ENCODE assay signal across 22 cellular contexts in the genomic region with DNA sequence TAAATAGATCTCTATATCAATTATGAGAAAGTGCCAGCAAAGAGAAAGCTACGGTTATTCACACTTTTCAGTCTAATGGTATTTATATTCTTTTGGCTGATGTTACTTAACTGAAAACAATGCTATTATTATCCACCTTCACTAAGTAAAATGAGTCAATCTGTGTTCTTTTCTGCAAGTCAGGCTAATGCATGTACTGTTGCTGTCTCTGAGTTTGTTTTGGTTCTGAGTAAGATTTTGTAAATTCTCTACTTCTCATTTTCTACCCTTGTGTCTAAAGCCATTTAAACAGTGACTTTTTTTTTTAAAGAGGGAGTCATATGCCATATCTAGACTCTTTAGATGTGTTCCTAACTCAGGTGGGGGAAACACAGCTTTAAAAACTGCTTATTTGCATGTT.
"Had no signal": no experiment of that assay in that cellular context is flagged by ENCODE, and none has a peak within 500 bp of the region (broad histone marks: within the 10 kb centered on the region; RNA-seq: fewer than 3 reads in every experiment).

No MANE protein-coding gene starts in this region.

- H3K27ac ChIP-seq: epithelial cell of prostate, esophagus muscularis mucosa, gastrocnemius medialis, neutrophil, spleen, testis, tibial nerve, upper lobe of right lung, vagina had no signal

- H3K36me3 ChIP-seq: esophagus muscularis mucosa, gastrocnemius medialis, heart right ventricle, neutrophil, spleen, tibial nerve, upper lobe of right lung, vagina had no signal

- ATAC-seq: effector memory CD8-positive, alpha-beta T cell; gastrocnemius medialis; heart right ventricle; naive thymus-derived CD4-positive, alpha-beta T cell; sciatic nerve; stimulated activated naive B cell treated with anti-CD40 and anti-IgM and Interleukin-4, amounts not matched to agents 10 μg/mL and 1 μg/mL and 100 μg/mL, for 72 hours; stimulated activated naive CD8-positive, alpha-beta T cell treated with anti-CD3 and anti-CD28 coated beads, Interleukin-15, amount 100 ng/mL, for 72 hours; upper lobe of right lung had no signal

- H3K4me3 ChIP-seq: esophagus muscularis mucosa, gastrocnemius medialis, heart right ventricle, spleen, testis, tibial nerve, upper lobe of right lung, vagina had no signal

- H3K27me3 ChIP-seq: testis, vagina had no signal

- DNase-seq: effector memory CD8-positive, alpha-beta T cell; gastrocnemius medialis; heart right ventricle; hypothalamus; kidney glomerular epithelial cell; mesendoderm; naive thymus-derived CD4-positive, alpha-beta T cell; posterior cingulate gyrus; spleen; stimulated activated CD4-positive, alpha-beta T cell treated with anti-CD3 and anti-CD28 coated beads, Interleukin-15, amount 100 ng/mL, for 24 hours; stimulated activated CD4-positive, alpha-beta T cell treated with anti-CD3 and anti-CD28 coated beads, Interleukin-1b, Interleukin-23, amount 100 ng/mL, for 48 hours; stimulated activated CD4-positive, alpha-beta T cell treated with anti-CD3 and anti-CD28 coated beads, Interleukin-4, amount 100 ng/mL, for 24 hours; stimulated activated naive B cell treated with anti-CD40 and anti-IgM and Interleukin-4, amounts not matched to agents 10 μg/mL and 1 μg/mL and 100 μg/mL, for 72 hours; stimulated activated naive CD8-positive, alpha-beta T cell treated with anti-CD3 and anti-CD28 coated beads, Interleukin-15, amount 100 ng/mL, for 72 hours; testis; upper lobe of right lung had no signal

- H3K9me3 ChIP-seq: esophagus muscularis mucosa, gastrocnemius medialis, heart right ventricle, neutrophil, spleen, testis, tibial nerve, upper lobe of right lung, vagina had no signal
